11 cellular contexts compared by ENCODE assay signal in genomic region chr11:78202733-78203167, GRCh38. TPM values are rescaled to one million over a fixed set of nuclear protein-coding genes. Genes with fewer than 3 reads are reported as not detected.
A peak's percentile ranks its signal among the peaks of the same experiment; 100 is the strongest.
DNase-seq lines count a peak whose midpoint lies in the region; ATAC-seq and TF ChIP-seq lines count a peak whose summit lies in the region.
"Had no signal": no experiment of that assay in that cellular context is flagged by ENCODE, and none has a peak within 500 bp of the region (broad histone marks: within the 10 kb centered on the region; RNA-seq: fewer than 3 reads in every experiment).

No MANE protein-coding gene starts in this region.

- peak overlapping the region; percentile 81 for H3K4me3 Mint-ChIP-seq in activated CD4-positive, alpha-beta T cell treated with anti-CD3 and anti-CD28 coated beads, Interleukin-2, amount 10 ng/mL, durations not matched to agents 24 days and 14 days
- no peak overlapping the region for H3K4me3 Mint-ChIP-seq in dendritic cell treated with granulocyte-macrophage colony-stimulating factor and Interleukin-4, amounts not matched to agents 40 ng/mL and 50 ng/mL, for 4 days

- no peaks in the 10 kb centered on the region for H3K9me3 Mint-ChIP-seq in activated CD4-positive, alpha-beta T cell treated with anti-CD3 and anti-CD28 coated beads, Interleukin-2, amount 10 ng/mL, durations not matched to agents 24 days and 14 days
- H3K9me3 Mint-ChIP-seq in dendritic cell treated with granulocyte-macrophage colony-stimulating factor and Interleukin-4, amounts not matched to agents 40 ng/mL and 50 ng/mL, for 4 days: no peaks in the 10 kb centered on the region

- no peak for ATAC-seq in HG03571 (IDR thresholded peaks at IDR 0.05; ENCODE audit: unreplicated experiment)
- ATAC-seq in GM21576 (IDR thresholded peaks at IDR 0.05; ENCODE audit: unreplicated experiment): no peak
- no peak for ATAC-seq in GM19463 (IDR thresholded peaks at IDR 0.05; ENCODE audit: unreplicated experiment)

- peaks cover 38% of the 10 kb centered on the region for H3K36me3 Mint-ChIP-seq in activated CD4-positive, alpha-beta T cell treated with anti-CD3 and anti-CD28 coated beads, Interleukin-2, amount 10 ng/mL, durations not matched to agents 24 days and 14 days (ENCODE audit: low read depth)
- peaks cover 69% of the 10 kb centered on the region for H3K36me3 Mint-ChIP-seq in dendritic cell treated with granulocyte-macrophage colony-stimulating factor and Interleukin-4, amounts not matched to agents 40 ng/mL and 50 ng/mL, for 4 days (ENCODE audit: low read depth)

- peak in 1 of 2 experiments; percentile 65 for DNase-seq in HL-60 (ENCODE audit: low read depth in 1 of 2, low spot score in 1 of 2)
- DNase-seq in activated CD4-positive, alpha-beta T cell treated with anti-CD3 and anti-CD28 coated beads, Interleukin-2, amount 10 ng/mL, durations not matched to agents 24 days and 14 days: peak; percentile 88
- peak; percentile 27 for DNase-seq in stimulated activated CD8-positive, alpha-beta memory T cell treated with anti-CD3 and anti-CD28 coated beads, Interleukin-12 subunit alpha, Interleukin-12 subunit beta, amount 100 ng/mL, for 1 hour (ENCODE audit: low read depth)
- DNase-seq in DMS79 treated with DMSO at 0.1 percent for 48 hours (lab: John Stamatoyannopoulos, UW): no peak
- DNase-seq: NCI-H446 treated with DMSO at 0.1 percent for 48 hours, right lobe of liver had no signal

- H3K4me1 Mint-ChIP-seq in activated CD4-positive, alpha-beta T cell treated with anti-CD3 and anti-CD28 coated beads, Interleukin-2, amount 10 ng/mL, durations not matched to agents 24 days and 14 days: peaks cover 43% of the 10 kb centered on the region
- peaks cover 17% of the 10 kb centered on the region for H3K4me1 Mint-ChIP-seq in dendritic cell treated with granulocyte-macrophage colony-stimulating factor and Interleukin-4, amounts not matched to agents 40 ng/mL and 50 ng/mL, for 4 days (ENCODE audit: low read depth)

- H3K27ac Mint-ChIP-seq in activated CD4-positive, alpha-beta T cell treated with anti-CD3 and anti-CD28 coated beads, Interleukin-2, amount 10 ng/mL, durations not matched to agents 24 days and 14 days: peak overlapping the region; percentile 95
- H3K27ac Mint-ChIP-seq in dendritic cell treated with granulocyte-macrophage colony-stimulating factor and Interleukin-4, amounts not matched to agents 40 ng/mL and 50 ng/mL, for 4 days: peak overlapping the region; percentile 39

- TF ChIP-seq CTCF in HL-60 (IDR thresholded peaks at IDR 0.05; ENCODE audit: insufficient read depth, low read length): no peak

- no peak overlapping the region for H3K4me3 ChIP-seq in HL-60 (replicated peaks; ENCODE audit: insufficient read depth, low read length)
- H3K4me3 ChIP-seq: right lobe of liver, upper lobe of left lung had no signal

- H3K27me3 ChIP-seq in HL-60 (ENCODE audit: insufficient read depth, poor library complexity, severe bottlenecking): no peaks in the 10 kb centered on the region
- H3K27me3 ChIP-seq: right lobe of liver, upper lobe of left lung had no signal

- peak overlapping the region; percentile 57 for H3K27ac ChIP-seq in HL-60 (replicated peaks)
- H3K27ac ChIP-seq: right lobe of liver had no signal

- no peaks in the 10 kb centered on the region for H3K27me3 Mint-ChIP-seq in activated CD4-positive, alpha-beta T cell treated with anti-CD3 and anti-CD28 coated beads, Interleukin-2, amount 10 ng/mL, durations not matched to agents 24 days and 14 days
- H3K27me3 Mint-ChIP-seq in dendritic cell treated with granulocyte-macrophage colony-stimulating factor and Interleukin-4, amounts not matched to agents 40 ng/mL and 50 ng/mL, for 4 days: no peaks in the 10 kb centered on the region

- intact Hi-C loops in activated CD4-positive, alpha-beta T cell treated with anti-CD3 and anti-CD28 coated beads, Interleukin-2, amount 10 ng/mL, durations not matched to agents 24 days and 14 days (cut with micrococcal nuclease): loop anchor here (1.0 to 2.0 kb wide), 3 partner anchors 8 to 24 kb away; partner anchors contain the start of genes KCTD21 and USP35
- intact Hi-C loops in dendritic cell treated with granulocyte-macrophage colony-stimulating factor and Interleukin-4, amounts not matched to agents 40 ng/mL and 50 ng/mL, for 4 days (cut with micrococcal nuclease): no loop called here

RNA-seq across cellular contexts. Expression of gene USP35, which starts 14.0 kb away (rescaled TPM):
- 10.4 and 13.1 TPM in 2 replicates for total RNA-seq in activated CD4-positive, alpha-beta T cell treated with anti-CD3 and anti-CD28 coated beads, Interleukin-2, amount 10 ng/mL, durations not matched to agents 24 days and 14 days

RNA-seq across cellular contexts. Expression of gene KCTD21, which starts 14.3 kb away (rescaled TPM):
- total RNA-seq in activated CD4-positive, alpha-beta T cell treated with anti-CD3 and anti-CD28 coated beads, Interleukin-2, amount 10 ng/mL, durations not matched to agents 24 days and 14 days: 11.7 and 12.0 TPM in 2 replicates
